Comparison of ENCODE assay signal across 2 cellular contexts in genomic region chr1:28364888-28365287, GRCh38.
TF ChIP-seq lines count a peak whose summit lies in the region.

No MANE protein-coding gene starts in this region.

TF ChIP-seq in HEK293, 187 proteins besides CTCF, POLR2A, EP300 and RAD21:
- TF ChIP-seq SCRT2 (tag by site-specific recombination; IDR thresholded peaks at IDR 0.05): peak; percentile 89
- peak; percentile 32; the same call in 1 of the 2 replicates for TF ChIP-seq PRDM1 (tag by site-specific recombination; IDR thresholded peaks at IDR 0.05)
- TF ChIP-seq MZF1 (tag by site-specific recombination; IDR thresholded peaks at IDR 0.05; ENCODE audit: borderline replicate concordance): no peak
- 0 out of 2 replicates have a peak, but pooled peaks have one; percentile 32 for TF ChIP-seq SCRT1 (tag by site-specific recombination; IDR thresholded peaks at IDR 0.05; ENCODE audit: borderline replicate concordance)

TF ChIP-seq in K562, 482 proteins besides CTCF, POLR2A, EP300 and RAD21:
- TF ChIP-seq ZNF184 (CRISPR knock-in tag; IDR thresholded peaks at IDR 0.05) (no peak), PTRF (tag; IDR thresholded peaks at IDR 0.05) (peak; percentile 80), ILF3 (IDR thresholded peaks at IDR 0.05; ENCODE audit: borderline replicate concordance) (no peak), SREBF1 (IDR thresholded peaks at IDR 0.05; ENCODE audit: borderline replicate concordance, low read depth, low read length) (no peak), DMBX1 (CRISPR knock-in tag; IDR thresholded peaks at IDR 0.05; ENCODE audit: borderline replicate concordance) (peak; percentile 33; the same call in 1 of the 2 replicates), ILK (tag; IDR thresholded peaks at IDR 0.05; ENCODE audit: borderline replicate concordance, low read depth) (no peak), POLR3A (IDR thresholded peaks at IDR 0.05; ENCODE audit: borderline replicate concordance, extremely low read depth, insufficient read depth, insufficient read length) (no peak), PTTG1 (tag; IDR thresholded peaks at IDR 0.05; ENCODE audit: low read depth) (peak; percentile 80), ZNF592 (IDR thresholded peaks at IDR 0.05) (peak; percentile 81), SRSF1 (IDR thresholded peaks at IDR 0.05; ENCODE audit: low read depth, low read length) (no peak), PYGO2 (tag; IDR thresholded peaks at IDR 0.05) (peak; percentile 36; the same call in 1 of the 2 replicates), GATAD2B (IDR thresholded peaks at IDR 0.05; ENCODE audit: borderline replicate concordance) (no peak), CHD2 (IDR thresholded peaks at IDR 0.05; ENCODE audit: low read depth, low read length) (no peak), GTF2A2 (tag; IDR thresholded peaks at IDR 0.05) (0 out of 2 replicates have a peak, but pooled peaks have one; percentile 26), KDM4B (IDR thresholded peaks at IDR 0.05; ENCODE audit: borderline replicate concordance in 2 of 2, low read depth in 1 of 2) (no peak), ZKSCAN1 (IDR thresholded peaks at IDR 0.05; ENCODE audit: low read depth, low read length) (no peak), DIDO1 (tag; IDR thresholded peaks at IDR 0.05; ENCODE audit: low read depth) (no peak), TBL1XR1 (IDR thresholded peaks at IDR 0.05; ENCODE audit: low read length in 2 of 2) (no peak), ZEB2 (IDR thresholded peaks at IDR 0.05) (no peak), MECOM (CRISPR knock-in tag; IDR thresholded peaks at IDR 0.05) (0 out of 2 replicates have a peak, but pooled peaks have one; percentile 19), DDX20 (tag; IDR thresholded peaks at IDR 0.05; ENCODE audit: low read depth) (peak; percentile 77; the same call in 1 of the 2 replicates), ZNF740 (CRISPR knock-in tag; IDR thresholded peaks at IDR 0.05) (no peak), ZNF740 (tag; IDR thresholded peaks at IDR 0.05) (0 out of 4 replicates have a peak, but pooled peaks of 1 of the 2 experiments have one; percentile 49), TAF7 (tag; IDR thresholded peaks at IDR 0.05) (peak; percentile 34; the same call in 1 of the 2 replicates), NR2C1 (IDR thresholded peaks at IDR 0.05) (no peak), NR2C1 (tag; IDR thresholded peaks at IDR 0.05) (0 out of 2 replicates have a peak, but pooled peaks have one; percentile 25), HMGN3 (IDR thresholded peaks at IDR 0.05; ENCODE audit: borderline replicate concordance, extremely low read depth, insufficient read length, low read depth, low read length) (no peak), SP2 (IDR thresholded peaks at IDR 0.05; ENCODE audit: extremely low read depth, low read depth, low read length, poor library complexity, severe bottlenecking) (no peak), IFI16 (CRISPR knock-in tag; IDR thresholded peaks at IDR 0.05) (no peak), CXXC5 (CRISPR knock-in tag; IDR thresholded peaks at IDR 0.05) (no peak), SRSF9 (IDR thresholded peaks at IDR 0.05; ENCODE audit: borderline replicate concordance, low read depth, low read length) (no peak), NR4A1 (CRISPR knock-in tag; IDR thresholded peaks at IDR 0.05) (no peak), NR4A1 (tag; IDR thresholded peaks at IDR 0.05) (peak; percentile 63; the same call in 1 of the 2 replicates), KDM1A (IDR thresholded peaks at IDR 0.05) (0 out of 4 replicates have a peak, but pooled peaks of 1 of the 2 experiments have one; percentile 13), ZNF699 (CRISPR knock-in tag; IDR thresholded peaks at IDR 0.05; ENCODE audit: insufficient replicate concordance) (no peak), TEAD2 (tag; IDR thresholded peaks at IDR 0.05) (0 out of 2 replicates have a peak, but pooled peaks have one; percentile 16), MEF2D (tag; conservative IDR thresholded peaks at IDR 0.05; ENCODE audit: low read depth) (peak; percentile 46; the same call in 1 of the 2 replicates), ZNF395 (CRISPR knock-in tag; IDR thresholded peaks at IDR 0.05) (0 out of 2 replicates have a peak, but pooled peaks have one; percentile 51)
- TF ChIP-seq, protein P1, sequence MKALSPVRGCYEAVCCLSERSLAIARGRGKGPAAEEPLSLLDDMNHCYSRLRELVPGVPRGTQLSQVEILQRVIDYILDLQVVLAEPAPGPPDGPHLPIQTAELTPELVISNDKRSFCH (CRISPR knock-in tag; IDR thresholded peaks at IDR 0.05): no peak
- TF ChIP-seq, protein P1 (tag; IDR thresholded peaks at IDR 0.05): 0 out of 2 replicates have a peak, but pooled peaks have one; percentile 45
- TF ChIP-seq, protein P2, sequence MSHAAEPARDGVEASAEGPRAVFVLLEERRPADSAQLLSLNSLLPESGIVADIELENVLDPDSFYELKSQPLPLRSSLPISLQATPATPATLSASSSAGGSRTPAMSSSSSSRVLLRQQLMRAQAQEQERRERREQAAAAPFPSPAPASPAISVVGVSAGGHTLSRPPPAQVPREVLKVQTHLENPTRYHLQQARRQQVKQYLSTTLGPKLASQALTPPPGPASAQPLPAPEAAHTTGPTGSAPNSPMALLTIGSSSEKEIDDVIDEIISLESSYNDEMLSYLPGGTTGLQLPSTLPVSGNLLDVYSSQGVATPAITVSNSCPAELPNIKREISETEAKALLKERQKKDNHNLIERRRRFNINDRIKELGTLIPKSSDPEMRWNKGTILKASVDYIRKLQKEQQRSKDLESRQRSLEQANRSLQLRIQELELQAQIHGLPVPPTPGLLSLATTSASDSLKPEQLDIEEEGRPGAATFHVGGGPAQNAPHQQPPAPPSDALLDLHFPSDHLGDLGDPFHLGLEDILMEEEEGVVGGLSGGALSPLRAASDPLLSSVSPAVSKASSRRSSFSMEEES (CRISPR knock-in tag; IDR thresholded peaks at IDR 0.05): no peak
- TF ChIP-seq, protein P3, sequence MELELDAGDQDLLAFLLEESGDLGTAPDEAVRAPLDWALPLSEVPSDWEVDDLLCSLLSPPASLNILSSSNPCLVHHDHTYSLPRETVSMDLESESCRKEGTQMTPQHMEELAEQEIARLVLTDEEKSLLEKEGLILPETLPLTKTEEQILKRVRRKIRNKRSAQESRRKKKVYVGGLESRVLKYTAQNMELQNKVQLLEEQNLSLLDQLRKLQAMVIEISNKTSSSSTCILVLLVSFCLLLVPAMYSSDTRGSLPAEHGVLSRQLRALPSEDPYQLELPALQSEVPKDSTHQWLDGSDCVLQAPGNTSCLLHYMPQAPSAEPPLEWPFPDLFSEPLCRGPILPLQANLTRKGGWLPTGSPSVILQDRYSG (tag; conservative IDR thresholded peaks at IDR 0.05; ENCODE audit: low read depth): peak; percentile 72
- TF ChIP-seq, protein P4, sequence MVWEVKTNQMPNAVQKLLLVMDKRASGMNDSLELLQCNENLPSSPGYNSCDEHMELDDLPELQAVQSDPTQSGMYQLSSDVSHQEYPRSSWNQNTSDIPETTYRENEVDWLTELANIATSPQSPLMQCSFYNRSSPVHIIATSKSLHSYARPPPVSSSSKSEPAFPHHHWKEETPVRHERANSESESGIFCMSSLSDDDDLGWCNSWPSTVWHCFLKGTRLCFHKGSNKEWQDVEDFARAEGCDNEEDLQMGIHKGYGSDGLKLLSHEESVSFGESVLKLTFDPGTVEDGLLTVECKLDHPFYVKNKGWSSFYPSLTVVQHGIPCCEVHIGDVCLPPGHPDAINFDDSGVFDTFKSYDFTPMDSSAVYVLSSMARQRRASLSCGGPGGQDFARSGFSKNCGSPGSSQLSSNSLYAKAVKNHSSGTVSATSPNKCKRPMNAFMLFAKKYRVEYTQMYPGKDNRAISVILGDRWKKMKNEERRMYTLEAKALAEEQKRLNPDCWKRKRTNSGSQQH (CRISPR knock-in tag; IDR thresholded peaks at IDR 0.05): no peak
- TF ChIP-seq, protein P5, sequence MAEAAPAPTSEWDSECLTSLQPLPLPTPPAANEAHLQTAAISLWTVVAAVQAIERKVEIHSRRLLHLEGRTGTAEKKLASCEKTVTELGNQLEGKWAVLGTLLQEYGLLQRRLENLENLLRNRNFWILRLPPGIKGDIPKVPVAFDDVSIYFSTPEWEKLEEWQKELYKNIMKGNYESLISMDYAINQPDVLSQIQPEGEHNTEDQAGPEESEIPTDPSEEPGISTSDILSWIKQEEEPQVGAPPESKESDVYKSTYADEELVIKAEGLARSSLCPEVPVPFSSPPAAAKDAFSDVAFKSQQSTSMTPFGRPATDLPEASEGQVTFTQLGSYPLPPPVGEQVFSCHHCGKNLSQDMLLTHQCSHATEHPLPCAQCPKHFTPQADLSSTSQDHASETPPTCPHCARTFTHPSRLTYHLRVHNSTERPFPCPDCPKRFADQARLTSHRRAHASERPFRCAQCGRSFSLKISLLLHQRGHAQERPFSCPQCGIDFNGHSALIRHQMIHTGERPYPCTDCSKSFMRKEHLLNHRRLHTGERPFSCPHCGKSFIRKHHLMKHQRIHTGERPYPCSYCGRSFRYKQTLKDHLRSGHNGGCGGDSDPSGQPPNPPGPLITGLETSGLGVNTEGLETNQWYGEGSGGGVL (CRISPR knock-in tag; IDR thresholded peaks at IDR 0.05): no peak
- TF ChIP-seq, protein P6, sequence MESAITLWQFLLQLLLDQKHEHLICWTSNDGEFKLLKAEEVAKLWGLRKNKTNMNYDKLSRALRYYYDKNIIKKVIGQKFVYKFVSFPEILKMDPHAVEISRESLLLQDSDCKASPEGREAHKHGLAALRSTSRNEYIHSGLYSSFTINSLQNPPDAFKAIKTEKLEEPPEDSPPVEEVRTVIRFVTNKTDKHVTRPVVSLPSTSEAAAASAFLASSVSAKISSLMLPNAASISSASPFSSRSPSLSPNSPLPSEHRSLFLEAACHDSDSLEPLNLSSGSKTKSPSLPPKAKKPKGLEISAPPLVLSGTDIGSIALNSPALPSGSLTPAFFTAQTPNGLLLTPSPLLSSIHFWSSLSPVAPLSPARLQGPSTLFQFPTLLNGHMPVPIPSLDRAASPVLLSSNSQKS (CRISPR knock-in tag; IDR thresholded peaks at IDR 0.05): no peak
- TF ChIP-seq, protein P7, sequence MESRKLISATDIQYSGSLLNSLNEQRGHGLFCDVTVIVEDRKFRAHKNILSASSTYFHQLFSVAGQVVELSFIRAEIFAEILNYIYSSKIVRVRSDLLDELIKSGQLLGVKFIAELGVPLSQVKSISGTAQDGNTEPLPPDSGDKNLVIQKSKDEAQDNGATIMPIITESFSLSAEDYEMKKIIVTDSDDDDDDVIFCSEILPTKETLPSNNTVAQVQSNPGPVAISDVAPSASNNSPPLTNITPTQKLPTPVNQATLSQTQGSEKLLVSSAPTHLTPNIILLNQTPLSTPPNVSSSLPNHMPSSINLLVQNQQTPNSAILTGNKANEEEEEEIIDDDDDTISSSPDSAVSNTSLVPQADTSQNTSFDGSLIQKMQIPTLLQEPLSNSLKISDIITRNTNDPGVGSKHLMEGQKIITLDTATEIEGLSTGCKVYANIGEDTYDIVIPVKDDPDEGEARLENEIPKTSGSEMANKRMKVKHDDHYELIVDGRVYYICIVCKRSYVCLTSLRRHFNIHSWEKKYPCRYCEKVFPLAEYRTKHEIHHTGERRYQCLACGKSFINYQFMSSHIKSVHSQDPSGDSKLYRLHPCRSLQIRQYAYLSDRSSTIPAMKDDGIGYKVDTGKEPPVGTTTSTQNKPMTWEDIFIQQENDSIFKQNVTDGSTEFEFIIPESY (CRISPR knock-in tag; IDR thresholded peaks at IDR 0.05): no peak
TF ChIP-seq in K562: peak in this region for 18.
